In the genomic region with DNA sequence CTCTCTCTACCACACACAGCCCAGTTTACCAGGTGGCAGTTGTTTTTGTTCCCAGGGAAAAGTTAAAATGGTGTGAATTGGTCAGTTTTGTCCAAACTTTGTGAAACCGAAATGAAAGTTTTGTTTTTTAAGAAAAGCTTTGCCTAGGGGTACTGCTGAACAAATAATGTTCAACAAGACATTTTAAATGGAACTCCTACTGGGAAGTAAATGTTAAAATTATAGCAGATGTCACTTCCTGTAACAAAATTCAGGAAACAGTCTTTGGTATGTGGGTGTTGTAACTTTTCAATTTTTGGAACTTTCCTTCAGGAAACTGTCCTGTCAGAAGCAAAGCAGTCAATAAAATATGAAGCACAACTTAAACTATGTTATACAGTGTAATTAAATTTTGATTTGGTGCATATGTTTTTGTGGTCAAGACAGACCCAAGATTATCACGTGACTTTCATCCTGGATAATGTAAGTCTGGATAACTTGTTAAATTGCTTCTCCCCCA, we compare ENCODE assay signal across 9 cellular contexts.
DNase-seq lines count a peak whose midpoint lies in the region; ATAC-seq and TF ChIP-seq lines count a peak whose summit lies in the region.
"Had no signal": no experiment of that assay in that cellular context is flagged by ENCODE, and none has a peak within 500 bp of the region (broad histone marks: within the 10 kb centered on the region; RNA-seq: fewer than 3 reads in every experiment).

No MANE protein-coding gene starts in this region.

- H3K4me1 Mint-ChIP-seq in activated naive CD8-positive, alpha-beta T cell treated with anti-CD3 and anti-CD28 coated beads for 36 hours, result peaks cover 84% of the 10 kb centered on the region
- H3K4me1 Mint-ChIP-seq in stimulated activated naive CD8-positive, alpha-beta T cell treated with anti-CD3 and anti-CD28 coated beads, Interleukin-15, amount 100 ng/mL, for 72 hours, result peaks cover 98% of the 10 kb centered on the region

- H3K4me1 ChIP-seq in right cardiac atrium (ENCODE audit: control insufficient read depth, insufficient read depth, low read length), result peaks cover 11% of the 10 kb centered on the region

- DNase-seq in HFF-Myc (ENCODE audit: extremely low read depth, low read depth) (peak; percentile 48), right cardiac atrium (no peak), UCSD-AML1 (lab: John Stamatoyannopoulos, UW; ENCODE audit: unreplicated experiment) (no peak)
- DNase-seq in activated naive CD8-positive, alpha-beta T cell treated with anti-CD3 and anti-CD28 coated beads for 36 hours, result no peak
- no peak for DNase-seq in stimulated activated naive CD8-positive, alpha-beta T cell treated with anti-CD3 and anti-CD28 coated beads, Interleukin-15, amount 100 ng/mL, for 72 hours
- DNase-seq: anterior cingulate cortex, SHP77 had no signal

- H3K4me3 ChIP-seq in HFF-Myc (replicated peaks; ENCODE audit: low read depth, low read length) (no peak overlapping the region), right cardiac atrium (ENCODE audit: low read length) (no peak overlapping the region)

- peaks cover 2% of the 10 kb centered on the region for H3K36me3 Mint-ChIP-seq in activated naive CD8-positive, alpha-beta T cell treated with anti-CD3 and anti-CD28 coated beads for 36 hours

- H3K9me3 Mint-ChIP-seq in activated naive CD8-positive, alpha-beta T cell treated with anti-CD3 and anti-CD28 coated beads for 36 hours, result peaks cover 2% of the 10 kb centered on the region
- peaks cover 0 to 4% of the 10 kb centered on the region in 2 donors for H3K9me3 Mint-ChIP-seq in stimulated activated naive CD8-positive, alpha-beta T cell treated with anti-CD3 and anti-CD28 coated beads, Interleukin-15, amount 100 ng/mL, for 72 hours

- H3K27ac Mint-ChIP-seq in activated naive CD8-positive, alpha-beta T cell treated with anti-CD3 and anti-CD28 coated beads for 36 hours, result peak overlapping the region; percentile 71
- H3K27ac Mint-ChIP-seq in stimulated activated naive CD8-positive, alpha-beta T cell treated with anti-CD3 and anti-CD28 coated beads, Interleukin-15, amount 100 ng/mL, for 72 hours, result no peak overlapping the region

- WGBS in right cardiac atrium, result 25% methylated on average over 2 of the region's 2 CpGs

- no peaks in the 10 kb centered on the region for H3K9me3 ChIP-seq in right cardiac atrium (ENCODE audit: control insufficient read depth, low read length)

- H3K4me3 Mint-ChIP-seq in activated naive CD8-positive, alpha-beta T cell treated with anti-CD3 and anti-CD28 coated beads for 36 hours, result peak overlapping the region; percentile 38
- H3K4me3 Mint-ChIP-seq in stimulated activated naive CD8-positive, alpha-beta T cell treated with anti-CD3 and anti-CD28 coated beads, Interleukin-15, amount 100 ng/mL, for 72 hours, result peak overlapping the region; percentile 13 to 46

- H3K27me3 Mint-ChIP-seq in activated naive CD8-positive, alpha-beta T cell treated with anti-CD3 and anti-CD28 coated beads for 36 hours, result no peaks in the 10 kb centered on the region
- H3K27me3 Mint-ChIP-seq in stimulated activated naive CD8-positive, alpha-beta T cell treated with anti-CD3 and anti-CD28 coated beads, Interleukin-15, amount 100 ng/mL, for 72 hours, result no peaks in the 10 kb centered on the region

- ATAC-seq in right cardiac atrium, result peak in 1 of 2 donors; percentile 26
- ATAC-seq in stimulated activated naive CD8-positive, alpha-beta T cell treated with anti-CD3 and anti-CD28 coated beads, Interleukin-15, amount 100 ng/mL, for 72 hours, result no peak
- ATAC-seq in HG02885 (IDR thresholded peaks at IDR 0.05; ENCODE audit: poor library complexity, unreplicated experiment), result no peak
- no peak for ATAC-seq in HG02798 (IDR thresholded peaks at IDR 0.05; ENCODE audit: poor library complexity, unreplicated experiment)

- no peak for TF ChIP-seq CTCF in HFF-Myc (IDR thresholded peaks at IDR 0.05; ENCODE audit: low read depth, low read length, missing control alignments)

- intact Hi-C loops in right cardiac atrium (cut with DNase I), result no loop called here

- H3K27ac ChIP-seq in right cardiac atrium (ENCODE audit: low read length), result peak overlapping the region; percentile 86

- H3K27me3 ChIP-seq in right cardiac atrium (ENCODE audit: control insufficient read depth, insufficient read depth), result no peaks in the 10 kb centered on the region
